In genomic region chr1:153961421-153961820, GRCh38 we compare ENCODE assay signal across 9 cellular contexts. TPM values are rescaled to one million over a fixed set of nuclear protein-coding genes. Genes with fewer than 3 reads are reported as not detected.
DNase-seq lines count a peak whose midpoint lies in the region; ATAC-seq and TF ChIP-seq lines count a peak whose summit lies in the region.
"Had no signal": no experiment of that assay in that cellular context is flagged by ENCODE, and none has a peak within 500 bp of the region (broad histone marks: within the 10 kb centered on the region; RNA-seq: fewer than 3 reads in every experiment).

No MANE protein-coding gene starts in this region.

- H3F3A ChIP-seq in GM23338 (replicated peaks; ENCODE audit: low read depth): peaks cover 49% of the 10 kb centered on the region

- no peak overlapping the region for H2AFZ ChIP-seq in GM23338

- H3K9me3 Mint-ChIP-seq in GM23338 (peaks cover 7% of the 10 kb centered on the region; the same call in 2 of the 3 replicates), T-cell (no peaks in the 10 kb centered on the region)

- peaks cover 62% of the 10 kb centered on the region for H3K79me2 ChIP-seq in GM23338 (replicated peaks; ENCODE audit: insufficient read depth)

- H3K27ac Mint-ChIP-seq in GM23338 (peak overlapping the region; percentile 96), T-cell (peak overlapping the region; percentile 0 to 79)

- H3K27ac ChIP-seq in GM23338 (ENCODE audit: low read depth) (peak overlapping the region; percentile 80), RWPE1 (no peak overlapping the region)

- peaks cover 49% of the 10 kb centered on the region for H3K36me3 Mint-ChIP-seq in GM23338 (ENCODE audit: low read depth)
- H3K36me3 Mint-ChIP-seq in T-cell: no peaks in the 10 kb centered on the region

- H3K27me3 Mint-ChIP-seq in GM23338 (ENCODE audit: insufficient read depth, low read depth, poor library complexity) (peaks cover 26% of the 10 kb centered on the region), T-cell (no peaks in the 10 kb centered on the region)

- TF ChIP-seq CTCF in GM23338 (conservative IDR thresholded peaks at IDR 0.05; ENCODE audit: low read depth in 2 of 2) (no peak), fibroblast of the aortic adventitia (IDR thresholded peaks at IDR 0.05; ENCODE audit: insufficient read depth, low read length) (no peak), RWPE1 (conservative IDR thresholded peaks at IDR 0.05; ENCODE audit: low read depth) (no peak)

- H3K4me2 ChIP-seq in GM23338: peak overlapping the region; percentile 97

- H3K4me1 Mint-ChIP-seq in GM23338: peaks cover 51% of the 10 kb centered on the region
- H3K4me1 Mint-ChIP-seq in T-cell: peaks cover 51 to 66% (median 59%) of the 10 kb centered on the region in 3 donors

- H3K9me2 ChIP-seq in GM23338 (ENCODE audit: insufficient read depth): no peaks in the 10 kb centered on the region

- CTCF ChIA-PET in T-cell (lab: Charles Lee): no interaction called here
- CTCF ChIA-PET in RWPE1 (lab: Yijun Ruan, JAX): interaction anchor here (0.6 to 0.7 kb wide), 2 partner anchors 19 to 123 kb away, joined by 4 to 5 read pairs; no protein-coding TSS in a partner anchor

- peaks cover 9% of the 10 kb centered on the region for H4K20me1 ChIP-seq in GM23338 (replicated peaks; ENCODE audit: insufficient read depth)

- H3K36me3 ChIP-seq in GM23338 (ENCODE audit: insufficient read depth): peaks cover 14% of the 10 kb centered on the region

- POLR2A ChIA-PET in T-cell (lab: Charles Lee) (no interaction called here), RWPE1 (lab: Yijun Ruan, JAX; ENCODE audit: low non-redundant PET) (no interaction called here)

- DNase-seq in GM23338 (ENCODE audit: low spot score): no peak
- DNase-seq in T-cell: no peak
- no peak for DNase-seq in fibroblast of the aortic adventitia (ENCODE audit: low read depth)
- DNase-seq in skeletal muscle cell (ENCODE audit: low read depth): no peak
- no peak for DNase-seq in NCI-H146 (lab: John Stamatoyannopoulos, UW)
- DNase-seq in RWPE1 (ENCODE audit: low spot score): no peak
- no peak for DNase-seq in DMS79 treated with DMSO at 0.1 percent for 48 hours (lab: John Stamatoyannopoulos, UW)
- DNase-seq: activated gamma-delta T cell treated with Interleukin-2 at 50 U/mL for 16 hours had no signal

- H3K4me3 Mint-ChIP-seq in GM23338 (peak overlapping the region; percentile 81), T-cell (peak overlapping the region in 2 of 3 donors; percentile 83 to 90)

- no peaks in the 10 kb centered on the region for H3K27me3 ChIP-seq in GM23338 (ENCODE audit: insufficient read depth)

- ATAC-seq in GM23338 (no peak), T-cell (replicated peaks in 1 of 4) (no peak), HG02840 (IDR thresholded peaks at IDR 0.05; ENCODE audit: low FRiP score, unreplicated experiment) (no peak)

- H3K4me1 ChIP-seq in GM23338 (ENCODE audit: insufficient read depth): peaks cover 46% of the 10 kb centered on the region

- H3K4me3 ChIP-seq in GM23338 (peak overlapping the region; percentile 83), fibroblast of the aortic adventitia (ENCODE audit: low read depth, low read length) (peak overlapping the region; percentile 92), skeletal muscle cell (ENCODE audit: low read depth, low read length) (peak overlapping the region; percentile 71)

TF ChIP-seq in GM23338, 12 proteins besides CTCF, POLR2A, EP300 and RAD21 (continues in another document):
- TF ChIP-seq CREB1 (CRISPR knock-in tag; IDR thresholded peaks at IDR 0.05; ENCODE audit: low read depth) (no peak), POLR2AphosphoS5 (IDR thresholded peaks at IDR 0.05; ENCODE audit: low read depth) (no peak), ZNF114 (CRISPR knock-in tag; IDR thresholded peaks at IDR 0.05) (no peak), REST (IDR thresholded peaks at IDR 0.05; ENCODE audit: unreplicated experiment) (no peak), NANOG (IDR thresholded peaks at IDR 0.05; ENCODE audit: borderline replicate concordance) (no peak), STAT1 (IDR thresholded peaks at IDR 0.05; ENCODE audit: unreplicated experiment) (no peak)

RNA-seq across cellular contexts. Expression of gene SLC39A1, which starts 1.9 kb away (rescaled TPM):
- 218 and 220 TPM in 2 replicates for total RNA-seq in GM23338 (2014; rRNA removed; shearing (Covaris generic))
- polyA plus RNA-seq in GM23338 (2016; fragmentation: Nextera tagmentation; extraction: Ambion mirVana): 87.3 and 91.3 TPM in 2 replicates
- 10 to 100 TPM; 15.1 to 22.0 (median 16.4) TPM for total RNA-seq in T-cell
- 74.1 and 85.9 TPM in 2 replicates for total RNA-seq in fibroblast of the aortic adventitia (ENCODE audit: low replicate concordance)

RNA-seq across cellular contexts. Expression of gene CRTC2, which starts 3.0 kb away (rescaled TPM):
- 7.4 and 10.6 TPM in 2 replicates for total RNA-seq in GM23338 (2014; rRNA removed; shearing (Covaris generic))
- polyA plus RNA-seq in GM23338 (2016; fragmentation: Nextera tagmentation; extraction: Ambion mirVana): 18.3 and 20.7 TPM in 2 replicates
- 100 to 1,000 TPM; 108 to 153 (median 122) TPM for total RNA-seq in T-cell
- 6.6 and 8.6 TPM in 2 replicates for total RNA-seq in fibroblast of the aortic adventitia (ENCODE audit: low replicate concordance)

RNA-seq across cellular contexts. Expression of gene CREB3L4, which starts 6.3 kb away (rescaled TPM):
- 21.3 and 26.8 TPM in 2 replicates for total RNA-seq in GM23338 (2014; rRNA removed; shearing (Covaris generic))
- 16.7 and 19.3 TPM in 2 replicates for polyA plus RNA-seq in GM23338 (2016; fragmentation: Nextera tagmentation; extraction: Ambion mirVana)
- total RNA-seq in T-cell: 1 to 10 TPM; 3.3 to 9.0 (median 6.3) TPM
- total RNA-seq in fibroblast of the aortic adventitia (ENCODE audit: low replicate concordance): 3.3 and 5.9 TPM in 2 replicates

RNA-seq across cellular contexts. Expression of gene DENND4B, which starts 14.9 kb away (rescaled TPM):
- 33.3 and 57.0 TPM in 2 replicates for total RNA-seq in GM23338 (2014; rRNA removed; shearing (Covaris generic))
- 24.9 and 29.4 TPM in 2 replicates for polyA plus RNA-seq in GM23338 (2016; fragmentation: Nextera tagmentation; extraction: Ambion mirVana)
- total RNA-seq in T-cell: 100 to 1,000 TPM; 161 to 220 (median 196) TPM
- total RNA-seq in fibroblast of the aortic adventitia (ENCODE audit: low replicate concordance): 14.9 and 23.2 TPM in 2 replicates

RNA-seq across cellular contexts. Expression of gene JTB, which starts 16.1 kb away (rescaled TPM):
- 179 and 208 TPM in 2 replicates for total RNA-seq in GM23338 (2014; rRNA removed; shearing (Covaris generic))
- 139 and 140 TPM in 2 replicates for polyA plus RNA-seq in GM23338 (2016; fragmentation: Nextera tagmentation; extraction: Ambion mirVana)
- total RNA-seq in T-cell: 100 to 1,000 TPM in 3 of 5 donors, 10 to 100 TPM in 2; 90.4 to 137 (median 129) TPM
- total RNA-seq in fibroblast of the aortic adventitia (ENCODE audit: low replicate concordance): 73.9 and 132 TPM in 2 replicates
